In genomic region chr2:52828112-52828511, GRCh38 we compare ENCODE assay signal across 11 cellular contexts.
"Had no signal": no experiment of that assay in that cellular context is flagged by ENCODE, and none has a peak within 500 bp of the region (broad histone marks: within the 10 kb centered on the region; RNA-seq: fewer than 3 reads in every experiment).

No MANE protein-coding gene starts in this region.

- H3K4me3 Mint-ChIP-seq: GM23338, H9, HFFc6 had no signal

- FAIRE-seq: H1, H54 had no signal

- H3K9ac ChIP-seq: GM23248 had no signal

- H3K4me2 ChIP-seq: GM23338 had no signal

- H3K9me3 Mint-ChIP-seq: GM23338, H9, HFFc6 had no signal

- ATAC-seq: GM23338, HCT116 had no signal

- H3K9me3 ChIP-seq: HAP-1 had no signal

- H3K27ac ChIP-seq: GM23248 had no signal

- H3K4me1 Mint-ChIP-seq: GM23338, H9 had no signal

- H3K27ac Mint-ChIP-seq: GM23338, H9, HFFc6 had no signal

- H3K4me3 ChIP-seq: GM23248, GM23338, HAP-1 had no signal

- H3K36me3 ChIP-seq: HAP-1 had no signal

- DNase-seq: GM23248, GOT3, H7, H9, HCEC 1CT, HFFc6 had no signal

- H2AFZ ChIP-seq: GM23248, GM23338 had no signal
